ENCODE assay signal across 8 cellular contexts in the genomic region with DNA sequence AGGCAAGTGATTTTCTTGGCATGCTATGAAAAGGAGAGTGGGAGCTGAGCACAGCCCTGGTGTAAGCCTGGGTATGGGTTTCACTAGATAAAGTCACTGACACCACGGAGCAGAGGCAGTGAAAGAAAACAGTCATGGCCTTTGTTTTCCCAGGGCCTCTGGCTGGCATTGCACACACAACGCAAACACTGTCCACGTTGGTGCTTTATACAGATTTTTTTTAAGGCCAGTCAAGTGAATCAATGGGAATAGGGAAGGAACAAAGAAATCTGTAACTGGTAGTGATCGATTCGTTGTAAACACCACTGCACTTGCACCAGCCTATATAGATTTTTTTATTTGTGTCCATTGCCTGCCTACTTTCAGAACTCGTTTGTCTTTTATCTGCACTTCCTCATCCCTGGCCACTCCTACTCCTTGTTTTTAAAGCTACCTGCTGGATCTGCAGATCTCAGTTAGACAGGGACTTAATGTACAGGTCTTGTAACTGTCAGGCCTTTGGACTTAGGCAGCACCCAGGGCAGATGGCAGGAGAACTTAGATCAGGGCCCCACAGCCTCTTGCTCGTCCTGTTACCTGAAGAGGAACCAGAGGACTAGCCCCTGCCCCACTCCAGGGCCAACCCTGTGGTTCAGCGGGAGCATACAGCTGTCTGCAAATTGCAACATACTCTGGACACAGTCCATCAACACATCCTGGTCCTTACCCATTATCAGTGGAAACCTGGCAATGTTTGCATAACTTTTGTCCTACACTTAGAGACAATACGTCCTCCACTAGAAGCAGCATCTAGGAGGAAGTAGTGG.
DNase-seq lines count a peak whose midpoint lies in the region; ATAC-seq lines count a peak whose summit lies in the region.

No MANE protein-coding gene starts in this region.

- H3K27ac ChIP-seq in angular gyrus (ENCODE audit: low read depth, low read length) = peak overlapping the region; percentile 92

- peak; percentile 49 for DNase-seq in activated CD8-positive, alpha-beta memory T cell treated with anti-CD3 and anti-CD28 coated beads for 24 hours
- no peak for DNase-seq in activated CD8-positive, alpha-beta memory T cell treated with anti-CD3 and anti-CD28 coated beads, Interleukin-2, amount 50 U/mL, for 4 hours
- DNase-seq in hypothalamus (lab: John Stamatoyannopoulos, UW) = peak in 35 of 51 donors; percentile 4 to 79 (median 41)
- peak; percentile 24 for DNase-seq in smooth muscle cell of the brain vasculature (ENCODE audit: low read depth, low spot score)
- no peak for DNase-seq in stimulated activated CD4-positive, alpha-beta T cell treated with anti-CD3 and anti-CD28 coated beads, Interleukin-2, amount 100 ng/mL, for 48 hours
- DNase-seq in stimulated activated CD4-positive, alpha-beta T cell treated with anti-CD3 and anti-CD28 coated beads, Interleukin-15, amount 100 ng/mL, for 24 hours = no peak

- ATAC-seq in HG02759 (IDR thresholded peaks at IDR 0.05; ENCODE audit: unreplicated experiment) = no peak

Comparison
In these comparisons a context has a peak if more than half of its experiments do, and no peak if none do; other contexts are left out.
1. DNase-seq: peak in activated CD8-positive, alpha-beta memory T cell treated with anti-CD3 and anti-CD28 coated beads for 24 hours (single experiment), hypothalamus (35 of 51) and smooth muscle cell of the brain vasculature (single experiment); none in activated CD8-positive, alpha-beta memory T cell treated with anti-CD3 and anti-CD28 coated beads, Interleukin-2, amount 50 U/mL, for 4 hours (single experiment), stimulated activated CD4-positive, alpha-beta T cell treated with anti-CD3 and anti-CD28 coated beads, Interleukin-2, amount 100 ng/mL, for 48 hours (0 of 2) and stimulated activated CD4-positive, alpha-beta T cell treated with anti-CD3 and anti-CD28 coated beads, Interleukin-15, amount 100 ng/mL, for 24 hours (single experiment).